8 cellular contexts compared by ENCODE assay signal in the genomic region with DNA sequence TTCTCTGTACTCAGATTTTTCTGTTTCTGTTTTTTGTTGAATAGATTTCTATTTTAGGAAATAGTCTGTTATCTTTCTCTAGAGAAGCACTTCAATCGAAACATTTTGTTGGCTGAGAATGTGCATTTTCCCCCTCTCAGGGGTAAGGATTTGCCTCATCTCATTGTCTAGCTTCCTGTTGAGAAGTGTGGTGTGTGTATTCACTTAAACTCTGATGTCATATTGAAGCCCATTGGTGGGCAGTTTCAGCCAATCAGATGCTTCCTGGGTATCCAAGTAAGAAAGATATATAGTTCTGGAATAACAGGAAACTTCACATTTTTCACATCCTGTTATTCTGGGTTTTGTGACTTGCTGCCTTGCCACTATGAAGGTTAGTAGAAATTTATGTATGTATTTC.
A peak's percentile ranks its signal among the peaks of the same experiment; 100 is the strongest.
DNase-seq lines count a peak whose midpoint lies in the region; ATAC-seq and TF ChIP-seq lines count a peak whose summit lies in the region.

No MANE protein-coding gene starts in this region.

- no peaks in the 10 kb centered on the region for H3K36me3 ChIP-seq in iPS-18a (ENCODE audit: control insufficient read depth, low read depth, low read length)

- H3K9ac ChIP-seq in iPS-18a (ENCODE audit: low read length) = no peak overlapping the region

- peak overlapping the region; percentile 43 for H3K4me3 Mint-ChIP-seq in activated naive CD8-positive, alpha-beta T cell

- H3K4me1 ChIP-seq in iPS-18a (ENCODE audit: control insufficient read depth, low read depth, low read length) = peaks cover 38% of the 10 kb centered on the region

- no peaks in the 10 kb centered on the region for H3K9me3 ChIP-seq in iPS-18a (ENCODE audit: control insufficient read depth, low read depth, low read length)

- peak; percentile 77 for ATAC-seq in GM21447 (IDR thresholded peaks at IDR 0.05; ENCODE audit: unreplicated experiment)

- H3K9me3 Mint-ChIP-seq in activated naive CD8-positive, alpha-beta T cell (ENCODE audit: low read depth) = no peaks in the 10 kb centered on the region

- H3K27ac ChIP-seq in iPS-18a (ENCODE audit: low read length) = no peak overlapping the region

- peak overlapping the region; percentile 1 for H3K4me3 ChIP-seq in iPS-18a (ENCODE audit: low read length)

- H3K27me3 ChIP-seq in iPS-18a (ENCODE audit: control insufficient read depth, insufficient read depth, low read length) = no peaks in the 10 kb centered on the region

- H3K4me1 Mint-ChIP-seq in activated naive CD8-positive, alpha-beta T cell (ENCODE audit: low read depth) = peaks cover 69% of the 10 kb centered on the region

- no peaks in the 10 kb centered on the region for H3K27me3 Mint-ChIP-seq in activated naive CD8-positive, alpha-beta T cell

- peaks cover 7% of the 10 kb centered on the region for H3K36me3 Mint-ChIP-seq in activated naive CD8-positive, alpha-beta T cell

- DNase-seq in GM10266 (ENCODE audit: extremely low spot score) (peak; percentile 73), HK-2 (ENCODE audit: unreplicated experiment) (peak; percentile 10), NOMO-1 (lab: John Stamatoyannopoulos, UW; ENCODE audit: unreplicated experiment in 2 of 2) (no peak), mesenteric fat pad (ENCODE audit: low spot score) (no peak)
- no peak for DNase-seq in activated CD8-positive, alpha-beta memory T cell treated with anti-CD3 and anti-CD28 coated beads, Interleukin-2, amount 50 U/mL, for 4 hours

- TF ChIP-seq CTCF in GM10266 (IDR thresholded peaks at IDR 0.05; ENCODE audit: control insufficient read depth, insufficient read depth, low read depth, missing control alignments) = no peak

- peak overlapping the region; percentile 56 for H3K27ac Mint-ChIP-seq in activated naive CD8-positive, alpha-beta T cell

Comparison
In these comparisons a context has a peak if more than half of its experiments do, and no peak if none do; other contexts are left out.
1. DNase-seq: peak in GM10266 (single experiment) and HK-2 (single experiment); none in NOMO-1 (0 of 2), activated CD8-positive, alpha-beta memory T cell treated with anti-CD3 and anti-CD28 coated beads, Interleukin-2, amount 50 U/mL, for 4 hours (single experiment) and mesenteric fat pad (single experiment).